ENCODE assay signal across 18 cellular contexts in the genomic region with DNA sequence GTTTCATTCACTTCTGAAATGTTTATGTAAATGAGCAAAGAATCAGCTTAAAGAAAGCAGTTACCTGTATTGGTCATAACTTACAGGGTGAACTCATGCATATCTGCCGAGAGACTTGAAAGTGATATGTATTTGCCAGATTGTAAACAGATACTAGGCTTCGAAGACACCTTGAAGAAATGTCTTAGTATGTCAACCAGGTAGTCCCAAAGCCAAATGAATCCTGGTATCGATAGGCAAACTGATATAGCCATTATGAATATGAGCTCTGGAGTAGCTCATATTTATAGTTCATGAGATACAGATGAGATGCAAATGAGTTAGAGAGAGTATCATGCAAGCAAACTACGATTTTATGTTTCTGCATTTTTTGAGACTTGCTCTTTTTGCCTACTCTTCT. TPM values are rescaled to one million over a fixed set of nuclear protein-coding genes. Genes with fewer than 3 reads are reported as not detected.
A peak's percentile ranks its signal among the peaks of the same experiment; 100 is the strongest.
DNase-seq lines count a peak whose midpoint lies in the region; ATAC-seq, FAIRE-seq and TF ChIP-seq lines count a peak whose summit lies in the region.
"Had no signal": no experiment of that assay in that cellular context is flagged by ENCODE, and none has a peak within 500 bp of the region (broad histone marks: within the 10 kb centered on the region; RNA-seq: fewer than 3 reads in every experiment).

No MANE protein-coding gene starts in this region.

- no peak for ATAC-seq in GM23338

- TF ChIP-seq CTCF in GM23338 (conservative IDR thresholded peaks at IDR 0.05; ENCODE audit: low read depth in 2 of 2) (no peak), astrocyte (IDR thresholded peaks at IDR 0.05; ENCODE audit: insufficient read depth, low read depth, low read length) (no peak), keratinocyte (optimal IDR thresholded peaks at IDR 0.05 in 1 of 3, IDR thresholded peaks at IDR 0.05 in 1 of 3, conservative IDR thresholded peaks at IDR 0.05 in 1 of 3; ENCODE audit: extremely low read depth in 1 of 3, insufficient read depth in 2 of 3, low read length in 3 of 3) (no peak), esophagus squamous epithelium (IDR thresholded peaks at IDR 0.05) (no peak)

- no peak overlapping the region for H3K27ac ChIP-seq in GM23338 (ENCODE audit: low read depth)
- no peak overlapping the region for H3K27ac ChIP-seq in astrocyte (ENCODE audit: low read depth, low read length)
- H3K27ac ChIP-seq in keratinocyte (ENCODE audit: control insufficient read depth, insufficient read depth, low read length), result no peak overlapping the region
- no peak overlapping the region for H3K27ac ChIP-seq in esophagus squamous epithelium

- no peaks in the 10 kb centered on the region for H3K9me3 ChIP-seq in astrocyte (ENCODE audit: insufficient read depth, low read depth, low read length)
- H3K9me3 ChIP-seq in keratinocyte (ENCODE audit: control insufficient read depth, low read depth, low read length), result no peaks in the 10 kb centered on the region
- no peaks in the 10 kb centered on the region for H3K9me3 ChIP-seq in esophagus squamous epithelium
- H3K9me3 ChIP-seq: Caco-2, HAP-1 had no signal

- H3K4me1 Mint-ChIP-seq in GM23338, result peaks cover 13% of the 10 kb centered on the region; the same call in 2 of the 3 replicates
- peaks cover 2% of the 10 kb centered on the region for H3K4me1 Mint-ChIP-seq in astrocyte (ENCODE audit: low read depth, unreplicated experiment)
- H3K4me1 Mint-ChIP-seq: CD4-positive, alpha-beta memory T cell had no signal

- H3K4me3 Mint-ChIP-seq in GM23338 (no peak overlapping the region), astrocyte (ENCODE audit: unreplicated experiment) (no peak overlapping the region)
- H3K4me3 Mint-ChIP-seq: CD4-positive, alpha-beta memory T cell; HFFc6 had no signal

- H3K36me3 ChIP-seq in GM23338 (ENCODE audit: insufficient read depth) (no peaks in the 10 kb centered on the region), astrocyte (ENCODE audit: insufficient read depth, low read length) (no peaks in the 10 kb centered on the region), keratinocyte (ENCODE audit: control insufficient read depth in 2 of 2, extremely low read depth in 1 of 2, insufficient read depth in 2 of 2, low read length in 2 of 2) (no peaks in the 10 kb centered on the region), esophagus squamous epithelium (no peaks in the 10 kb centered on the region)
- H3K36me3 ChIP-seq: HAP-1 had no signal

- no peaks in the 10 kb centered on the region for H3K9me1 ChIP-seq in keratinocyte (ENCODE audit: control insufficient read depth, extremely low read depth, insufficient read depth, low read length)

- peaks cover 7% of the 10 kb centered on the region; the same call in 2 of the 3 replicates for H3K36me3 Mint-ChIP-seq in GM23338 (ENCODE audit: low read depth)
- peaks cover 19% of the 10 kb centered on the region for H3K36me3 Mint-ChIP-seq in astrocyte (ENCODE audit: low read depth, unreplicated experiment)
- H3K36me3 Mint-ChIP-seq: CD4-positive, alpha-beta memory T cell had no signal

- H3K79me2 ChIP-seq in GM23338 (replicated peaks; ENCODE audit: insufficient read depth) (no peaks in the 10 kb centered on the region), astrocyte (ENCODE audit: insufficient read depth, low read length) (no peaks in the 10 kb centered on the region), keratinocyte (ENCODE audit: control insufficient read depth, insufficient read depth, low read length) (no peaks in the 10 kb centered on the region)

- DNase-seq in GM23338 (ENCODE audit: low spot score), result no peak
- peak; percentile 70 for DNase-seq in NCI-H526 treated with DMSO at 0.1 percent for 48 hours (lab: John Stamatoyannopoulos, UW)
- no peak for DNase-seq in astrocyte (ENCODE audit: low read depth)
- DNase-seq in keratinocyte (ENCODE audit: low read depth, low spot score), result no peak
- DNase-seq in Kasumi-1 (lab: John Stamatoyannopoulos, UW), result no peak
- no peak for DNase-seq in NK-92 (lab: John Stamatoyannopoulos, UW; ENCODE audit: unreplicated experiment)
- DNase-seq in esophagus squamous epithelium (lab: John Stamatoyannopoulos, UW), result no peak
- DNase-seq in DMS53 (lab: John Stamatoyannopoulos, UW), result no peak
- DNase-seq: C1 segment of cervical spinal cord; Caco-2; CD4-positive, alpha-beta memory T cell; DMS 273 treated with DMSO at 0.1 percent for 48 hours; DMS79 treated with DMSO at 0.1 percent for 48 hours; GF-D8; HFFc6 had no signal

- H4K20me1 ChIP-seq in GM23338 (replicated peaks; ENCODE audit: insufficient read depth) (no peaks in the 10 kb centered on the region), astrocyte (ENCODE audit: insufficient read depth, low read length) (no peaks in the 10 kb centered on the region), keratinocyte (ENCODE audit: control insufficient read depth, extremely low read depth, insufficient read depth, low read length) (no peaks in the 10 kb centered on the region)

- H3K4me3 ChIP-seq in GM23338 (no peak overlapping the region), astrocyte (ENCODE audit: insufficient read depth, low read depth, low read length) (no peak overlapping the region), keratinocyte (ENCODE audit: control insufficient read depth in 2 of 3, extremely low read depth in 1 of 3, insufficient read depth in 2 of 3, low read depth in 1 of 3, low read length in 3 of 3) (no peak overlapping the region), esophagus squamous epithelium (no peak overlapping the region)
- H3K4me3 ChIP-seq: HAP-1 had no signal

- H3F3A ChIP-seq in GM23338 (replicated peaks; ENCODE audit: low read depth), result no peaks in the 10 kb centered on the region

- WGBS in esophagus squamous epithelium, 2 donors, result 62 to 65% methylated on average over 4 of the region's 4 CpGs

- H3K9ac ChIP-seq in astrocyte (ENCODE audit: low read length) (no peak overlapping the region), keratinocyte (ENCODE audit: control insufficient read depth, extremely low read depth, insufficient read depth, low read length) (no peak overlapping the region)

- no peaks in the 10 kb centered on the region for H3K27me3 ChIP-seq in GM23338 (ENCODE audit: insufficient read depth)
- no peaks in the 10 kb centered on the region for H3K27me3 ChIP-seq in astrocyte (ENCODE audit: insufficient read depth, low read length)
- peaks cover 3% of the 10 kb centered on the region for H3K27me3 ChIP-seq in keratinocyte (ENCODE audit: control insufficient read depth, extremely low read depth, insufficient read depth, low read length)
- H3K27me3 ChIP-seq in esophagus squamous epithelium, result peaks cover 0 to 53% (median 0%) of the 10 kb centered on the region in 4 donors

- H2AFZ ChIP-seq in GM23338, result no peak overlapping the region
- no peak overlapping the region for H2AFZ ChIP-seq in astrocyte (ENCODE audit: low read depth, low read length)
- no peak overlapping the region for H2AFZ ChIP-seq in keratinocyte (ENCODE audit: control insufficient read depth, low read length)

- TF ChIP-seq POLR2A in esophagus squamous epithelium (IDR thresholded peaks at IDR 0.05), result no peak

- H3K4me2 ChIP-seq in GM23338, result peak overlapping the region; percentile 33
- H3K4me2 ChIP-seq in astrocyte (ENCODE audit: low read length), result no peak overlapping the region
- H3K4me2 ChIP-seq in keratinocyte (ENCODE audit: control insufficient read depth, extremely low read depth, insufficient read depth, low read depth, low read length), result no peak overlapping the region

- H3K27ac Mint-ChIP-seq in GM23338, result no peak overlapping the region
- H3K27ac Mint-ChIP-seq in astrocyte (ENCODE audit: unreplicated experiment), result no peak overlapping the region
- H3K27ac Mint-ChIP-seq: CD4-positive, alpha-beta memory T cell; HFFc6 had no signal

- intact Hi-C loops in esophagus squamous epithelium (cut with DNase I), result no loop called here

- peaks cover 4% of the 10 kb centered on the region; the same call in 1 of the 2 replicates for H3K9me2 ChIP-seq in GM23338 (ENCODE audit: insufficient read depth)

- dilution Hi-C loops in keratinocyte (cut with MboI; ENCODE audit: extremely low pct_ligation_motif_present, low sequenced_read_pairs), result no loop called here

- H3K4me1 ChIP-seq in GM23338 (ENCODE audit: insufficient read depth), result peaks cover 31% of the 10 kb centered on the region
- no peaks in the 10 kb centered on the region for H3K4me1 ChIP-seq in astrocyte (ENCODE audit: insufficient read depth, low read length)
- H3K4me1 ChIP-seq in keratinocyte (ENCODE audit: control insufficient read depth, extremely low read depth, insufficient read depth, low read length), result no peaks in the 10 kb centered on the region
- H3K4me1 ChIP-seq in esophagus squamous epithelium, result no peaks in the 10 kb centered on the region
- H3K4me1 ChIP-seq: Caco-2 had no signal

- H3K27me3 Mint-ChIP-seq in GM23338 (ENCODE audit: insufficient read depth, low read depth, poor library complexity) (no peaks in the 10 kb centered on the region), astrocyte (ENCODE audit: low read depth, unreplicated experiment) (no peaks in the 10 kb centered on the region)

- FAIRE-seq in astrocyte (lab: Jason Lieb, UNC) (peak; percentile 70), keratinocyte (lab: Jason Lieb, UNC) (peak; percentile 48)
- FAIRE-seq: GM12891, GM18507 had no signal

- no peaks in the 10 kb centered on the region for H3K9me3 Mint-ChIP-seq in GM23338
- H3K9me3 Mint-ChIP-seq in astrocyte (ENCODE audit: unreplicated experiment), result no peaks in the 10 kb centered on the region
- H3K9me3 Mint-ChIP-seq: CD4-positive, alpha-beta memory T cell; HFFc6 had no signal

TF ChIP-seq in GM23338, 12 proteins besides CTCF, POLR2A, EP300 and RAD21 (continues in another document):
- TF ChIP-seq, protein P1, sequence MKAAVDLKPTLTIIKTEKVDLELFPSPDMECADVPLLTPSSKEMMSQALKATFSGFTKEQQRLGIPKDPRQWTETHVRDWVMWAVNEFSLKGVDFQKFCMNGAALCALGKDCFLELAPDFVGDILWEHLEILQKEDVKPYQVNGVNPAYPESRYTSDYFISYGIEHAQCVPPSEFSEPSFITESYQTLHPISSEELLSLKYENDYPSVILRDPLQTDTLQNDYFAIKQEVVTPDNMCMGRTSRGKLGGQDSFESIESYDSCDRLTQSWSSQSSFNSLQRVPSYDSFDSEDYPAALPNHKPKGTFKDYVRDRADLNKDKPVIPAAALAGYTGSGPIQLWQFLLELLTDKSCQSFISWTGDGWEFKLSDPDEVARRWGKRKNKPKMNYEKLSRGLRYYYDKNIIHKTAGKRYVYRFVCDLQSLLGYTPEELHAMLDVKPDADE (IDR thresholded peaks at IDR 0.05), result no peak

RNA-seq across cellular contexts. Expression of gene RNF182, which starts 55.8 kb away (rescaled TPM):
- total RNA-seq in GM23338 (2014; rRNA removed; shearing (Covaris generic)), result 8.1 and 9.8 TPM in 2 replicates
- polyA plus RNA-seq in GM23338 (2016; fragmentation: Nextera tagmentation; extraction: Ambion mirVana), result 2.4 and 3.2 TPM in 2 replicates
- total RNA-seq in astrocyte, result 5.4 and 8.3 TPM in 2 replicates
- polyA plus RNA-seq in keratinocyte, result 0.94 to 3.8 TPM (median 2.0 TPM) in 3 replicates
- polyA plus RNA-seq in keratinocyte (2011; ENCODE audit: low read depth), result 0.17 TPM
- polyA plus RNA-seq in keratinocyte (2011; cell fraction: cytosol; rRNA removed), result 1.3 and 2.8 TPM in 2 replicates
- 2.6 and 2.9 TPM in 2 replicates for polyA plus RNA-seq in keratinocyte (2011; cell fraction: nucleus; rRNA removed)
- 0.38 and 2.8 TPM in 2 replicates for polyA plus RNA-seq in keratinocyte (2012; ENCODE audit: low replicate concordance)
- polyA minus RNA-seq in keratinocyte, result 2.5 to 3.5 TPM (median 2.6 TPM) in 3 replicates
- 1.3 TPM for polyA minus RNA-seq in keratinocyte (2011; cell fraction: cytosol; rRNA and poly(A)+ RNA removed)
- polyA minus RNA-seq in keratinocyte (2011; cell fraction: nucleus; rRNA and poly(A)+ RNA removed), result 1.3 and 4.2 TPM in 2 replicates
- total RNA-seq in esophagus squamous epithelium, result under 1 TPM in 1 of 4 donors, not detected in 3; 0.19 TPM
- total RNA-seq: CD4-positive, alpha-beta memory T cell had no signal
- polyA plus RNA-seq: CD4-positive, alpha-beta memory T cell had no signal
